Comparison of ENCODE assay signal across 8 cellular contexts in the genomic region with DNA sequence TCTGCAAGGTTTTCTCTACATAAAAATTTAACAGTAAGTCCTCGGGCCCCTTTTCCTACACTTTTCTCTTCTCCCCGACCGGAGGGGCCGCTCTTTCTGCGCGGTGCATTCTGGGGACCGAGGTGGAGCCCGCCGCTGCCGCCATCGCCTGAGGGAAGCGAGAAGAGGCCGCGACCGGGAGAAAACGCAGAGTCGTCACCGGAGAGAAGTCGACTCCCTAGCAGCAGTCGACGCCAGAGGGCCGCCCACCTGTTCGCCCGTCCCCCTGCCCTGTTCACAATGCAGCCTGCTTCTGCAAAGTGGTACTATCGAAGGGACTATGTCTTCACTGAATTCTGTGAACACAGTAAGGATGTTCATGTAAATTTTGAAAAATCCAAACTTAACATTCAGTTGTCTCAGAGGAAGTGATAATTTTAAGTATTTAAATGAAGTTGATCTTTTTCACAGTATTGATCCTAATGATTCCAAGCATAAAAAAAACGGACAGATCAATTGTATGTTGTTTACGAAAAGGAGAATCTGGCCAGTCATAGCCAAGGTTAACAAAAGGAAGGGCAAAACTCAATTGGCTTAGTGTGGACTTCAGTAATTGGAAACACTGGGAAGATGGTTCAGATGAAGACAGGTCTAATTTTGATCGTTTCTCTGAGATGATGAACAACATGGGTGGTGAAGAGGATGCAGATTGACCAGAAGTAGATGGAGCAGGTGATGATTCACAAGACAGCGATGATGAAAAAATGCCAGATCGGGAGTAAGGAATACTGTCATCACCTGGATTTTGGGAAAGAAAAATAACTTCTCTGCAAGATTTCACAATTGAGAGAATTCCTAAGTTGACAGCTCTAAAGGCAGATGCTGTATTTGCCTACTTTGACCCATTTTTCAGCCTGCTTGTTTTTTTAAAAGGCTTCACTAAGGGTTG. TPM values are rescaled to one million over a fixed set of nuclear protein-coding genes. Genes with fewer than 3 reads are reported as not detected.
A peak's percentile ranks its signal among the peaks of the same experiment; 100 is the strongest.
DNase-seq lines count a peak whose midpoint lies in the region; ATAC-seq and TF ChIP-seq lines count a peak whose summit lies in the region.

No MANE protein-coding gene starts in this region.

- TF ChIP-seq CTCF in heart right ventricle (IDR thresholded peaks at IDR 0.05): peak in 3 of 9 donors; percentile 8 to 11 (median 11)
- no peak for TF ChIP-seq CTCF in spleen (IDR thresholded peaks at IDR 0.05 in 8 of 11, conservative IDR thresholded peaks at IDR 0.05 in 3 of 11)

- H3K27ac ChIP-seq in heart right ventricle: peak overlapping the region in 1 of 10 donors; percentile 74
- H3K27ac ChIP-seq in spleen: peak overlapping the region in 5 of 8 donors; percentile 12 to 80 (median 47)

- no peaks in the 10 kb centered on the region for H3K36me3 ChIP-seq in heart right ventricle
- H3K36me3 ChIP-seq in spleen: no peaks in the 10 kb centered on the region

- peaks cover 0 to 30% (median 0%) of the 10 kb centered on the region in 9 donors for H3K4me1 ChIP-seq in heart right ventricle
- H3K4me1 ChIP-seq in spleen: peaks cover 0 to 61% (median 21%) of the 10 kb centered on the region in 6 donors

- DNase-seq in NCI-H2227 (lab: John Stamatoyannopoulos, UW; ENCODE audit: unreplicated experiment): peak; percentile 91
- peak in 3 of 4 experiments; percentile 6 to 49 (median 33) for DNase-seq in activated naive CD4-positive, alpha-beta T cell (lab: John Stamatoyannopoulos, UW)
- DNase-seq in heart right ventricle: peak; percentile 10 to 35
- peak; percentile 87 for DNase-seq in spleen
- no peak for DNase-seq in NCI-H345 (lab: John Stamatoyannopoulos, UW)
- no peak for DNase-seq in NCI-H1417 (lab: John Stamatoyannopoulos, UW)
- no peak for DNase-seq in OCI-M2 (lab: John Stamatoyannopoulos, UW; ENCODE audit: unreplicated experiment)

- H3K4me3 ChIP-seq in heart right ventricle (peak overlapping the region in 7 of 10 donors; percentile 14 to 46 (median 40)), spleen (peak overlapping the region in 5 of 8 donors; percentile 12 to 62 (median 26))

- H3K9me3 ChIP-seq in heart right ventricle: no peaks in the 10 kb centered on the region
- no peaks in the 10 kb centered on the region for H3K9me3 ChIP-seq in spleen

- WGBS in heart right ventricle, 2 donors: 30 to 44% methylated on average over 30 of the region's 30 CpGs
- 20 to 41% (median 37%) methylated on average over 30 of the region's 30 CpGs for WGBS in spleen, 5 donors

- peak in 6 of 8 donors; percentile 66 to 86 (median 78) for ATAC-seq in heart right ventricle
- ATAC-seq in HG03039 (IDR thresholded peaks at IDR 0.05; ENCODE audit: unreplicated experiment): no peak

- H3K27me3 ChIP-seq in heart right ventricle (no peaks in the 10 kb centered on the region), spleen (replicated peaks in 1 of 7) (no peaks in the 10 kb centered on the region)

- intact Hi-C loops in heart right ventricle (cut with DNase I) (no loop called here), spleen (cut with DNase I; ENCODE audit: low total_unique reads) (no loop called here)

- TF ChIP-seq POLR2A in spleen (IDR thresholded peaks at IDR 0.05): no peak

RNA-seq across cellular contexts. Expression of a gene that starts 55.8 kb away (rescaled TPM):
- total RNA-seq in heart right ventricle: 10 to 100 TPM; 19.6 to 34.0 (median 28.9) TPM
- polyA plus RNA-seq in heart right ventricle: 1 to 10 TPM; 1.8 to 2.0 TPM
- total RNA-seq in spleen: 10 to 100 TPM; 33.8 to 51.3 (median 43.2) TPM
- 1 to 10 TPM; 2.0 to 3.0 (median 2.1) TPM for polyA plus RNA-seq in spleen

Comparison
In these comparisons a context has a peak if more than half of its experiments do, and no peak if none do; other contexts are left out.
1. DNase-seq: peak in NCI-H2227 (single experiment), activated naive CD4-positive, alpha-beta T cell (3 of 4), heart right ventricle (2 of 2) and spleen (single experiment); none in NCI-H345 (single experiment), NCI-H1417 (0 of 3) and OCI-M2 (single experiment).